Comparison of ENCODE assay signal across 9 cellular contexts in genomic region chr6:20092071-20092566, GRCh38.
DNase-seq lines count a peak whose midpoint lies in the region; ATAC-seq, FAIRE-seq and TF ChIP-seq lines count a peak whose summit lies in the region.
"Had no signal": no experiment of that assay in that cellular context is flagged by ENCODE, and none has a peak within 500 bp of the region (broad histone marks: within the 10 kb centered on the region; RNA-seq: fewer than 3 reads in every experiment).

No MANE protein-coding gene starts in this region.

- H3K27me3 ChIP-seq in brain microvascular endothelial cell (replicated peaks) = no peaks in the 10 kb centered on the region
- H3K27me3 ChIP-seq: BLaER1 had no signal

- peak; percentile 75 for DNase-seq in NCI-H2171 treated with DMSO at 0.1 percent for 48 hours (lab: John Stamatoyannopoulos, UW)
- DNase-seq in NCI-H2171 (lab: John Stamatoyannopoulos, UW) = no peak
- peak; percentile 7 for DNase-seq in NCI-H446 treated with DMSO at 0.1 percent for 48 hours (lab: John Stamatoyannopoulos, UW)
- peak; percentile 43 for DNase-seq in brain microvascular endothelial cell
- peak; percentile 69 for DNase-seq in kidney glomerular epithelial cell (lab: John Stamatoyannopoulos, UW)
- peak; percentile 11 for DNase-seq in urothelium cell line (ENCODE audit: low spot score)

- no peaks in the 10 kb centered on the region for H3K27me3 Mint-ChIP-seq in stimulated activated memory B cell treated with anti-CD40 and anti-IgM and Interleukin-4, amounts not matched to agents 10 μg/mL and 1 μg/mL and 100 μg/mL, for 72 hours

- no peaks in the 10 kb centered on the region for H3K4me1 Mint-ChIP-seq in stimulated activated memory B cell treated with anti-CD40 and anti-IgM and Interleukin-4, amounts not matched to agents 10 μg/mL and 1 μg/mL and 100 μg/mL, for 72 hours

- no peak overlapping the region for H3K4me3 ChIP-seq in brain microvascular endothelial cell (ENCODE audit: low read depth, low read length)
- H3K4me3 ChIP-seq: BLaER1 had no signal

- no peaks in the 10 kb centered on the region for H3K36me3 ChIP-seq in brain microvascular endothelial cell (replicated peaks)
- H3K36me3 ChIP-seq: BLaER1 had no signal

- no peak overlapping the region for H3K4me3 Mint-ChIP-seq in stimulated activated memory B cell treated with anti-CD40 and anti-IgM and Interleukin-4, amounts not matched to agents 10 μg/mL and 1 μg/mL and 100 μg/mL, for 72 hours

- TF ChIP-seq CTCF in brain microvascular endothelial cell (IDR thresholded peaks at IDR 0.05; ENCODE audit: low read depth, low read length, missing control alignments) = peak; percentile 54

- H3K36me3 Mint-ChIP-seq in stimulated activated memory B cell treated with anti-CD40 and anti-IgM and Interleukin-4, amounts not matched to agents 10 μg/mL and 1 μg/mL and 100 μg/mL, for 72 hours = no peaks in the 10 kb centered on the region

- ATAC-seq in HG02938 (IDR thresholded peaks at IDR 0.05; ENCODE audit: unreplicated experiment) = peak; percentile 65
- ATAC-seq in stimulated activated memory B cell treated with anti-CD40 and anti-IgM and Interleukin-4, amounts not matched to agents 10 μg/mL and 1 μg/mL and 100 μg/mL, for 72 hours = no peak

- no peak for FAIRE-seq in urothelium cell line (lab: Jason Lieb, UNC)

- peaks cover 3% of the 10 kb centered on the region for H3K9me3 Mint-ChIP-seq in stimulated activated memory B cell treated with anti-CD40 and anti-IgM and Interleukin-4, amounts not matched to agents 10 μg/mL and 1 μg/mL and 100 μg/mL, for 72 hours

- in situ Hi-C loops in brain microvascular endothelial cell (cut with HindIII; ENCODE audit: low pct_ligation_motif_present, low sequenced_read_pairs) = no loop called here

- H3K27ac Mint-ChIP-seq in stimulated activated memory B cell treated with anti-CD40 and anti-IgM and Interleukin-4, amounts not matched to agents 10 μg/mL and 1 μg/mL and 100 μg/mL, for 72 hours = no peak overlapping the region

- no peak overlapping the region for H3K27ac ChIP-seq in brain microvascular endothelial cell
- H3K27ac ChIP-seq: BLaER1 had no signal
